In genomic region chr2:222771832-222772231, GRCh38 we compare ENCODE assay signal across 2 cellular contexts.
TF ChIP-seq lines count a peak whose summit lies in the region.

No MANE protein-coding gene starts in this region.

TF ChIP-seq in HEK293, 187 proteins besides CTCF, POLR2A, EP300 and RAD21 (continued from another document):
- TF ChIP-seq BCL11A (tag by site-specific recombination; IDR thresholded peaks at IDR 0.05; ENCODE audit: low read depth), result no peak
- TF ChIP-seq ZEB2 (tag by site-specific recombination; IDR thresholded peaks at IDR 0.05), result no peak
- peak; percentile 96 for TF ChIP-seq PRDM1 (tag by site-specific recombination; IDR thresholded peaks at IDR 0.05)

TF ChIP-seq in H1, 55 proteins besides CTCF, POLR2A, EP300 and RAD21 (continued from another document):
- TF ChIP-seq ATF3 (IDR thresholded peaks at IDR 0.05; ENCODE audit: insufficient read depth, low read depth, low read length) (no peak), TAF7 (optimal IDR thresholded peaks at IDR 0.05; ENCODE audit: borderline replicate concordance, low read depth, low read length) (no peak), SP4 (IDR thresholded peaks at IDR 0.05; ENCODE audit: low read length) (no peak), BACH1 (IDR thresholded peaks at IDR 0.05; ENCODE audit: low read length) (no peak), BCL11A (IDR thresholded peaks at IDR 0.05; ENCODE audit: low read depth in 2 of 2, low read length in 2 of 2) (no peak), TEAD4 (IDR thresholded peaks at IDR 0.05; ENCODE audit: low read depth, low read length) (no peak), RBBP5 (IDR thresholded peaks at IDR 0.05; ENCODE audit: borderline replicate concordance, low read depth, low read length) (no peak), SAP30 (IDR thresholded peaks at IDR 0.05; ENCODE audit: insufficient read depth, insufficient replicate concordance, low read length) (no peak), CBX8 (IDR thresholded peaks at IDR 0.05; ENCODE audit: borderline replicate concordance, low read depth, low read length) (no peak)
